In the genomic region with DNA sequence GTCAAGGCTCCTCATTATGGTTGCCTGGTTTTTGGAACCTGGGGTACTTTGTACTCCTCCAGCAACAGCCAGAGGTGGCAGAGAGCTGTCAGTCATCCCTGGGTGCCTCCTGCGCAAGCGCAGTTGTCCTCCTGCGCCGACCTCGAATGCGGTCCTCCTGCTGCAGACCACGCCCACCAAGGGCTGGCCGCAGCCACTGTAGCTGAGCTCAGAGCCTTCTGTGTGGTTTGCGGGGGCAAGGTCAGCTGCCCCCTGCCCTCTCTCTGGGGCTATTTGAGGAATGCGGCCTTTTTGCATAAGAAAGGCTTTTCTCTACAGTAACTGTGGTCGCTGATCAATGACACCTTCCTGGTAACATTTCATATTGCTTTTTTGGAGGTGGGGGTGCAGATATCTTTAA, we compare ENCODE assay signal across 1 cellular context.
TF ChIP-seq lines count a peak whose summit lies in the region.

No MANE protein-coding gene starts in this region.

TF ChIP-seq in endothelial cell of umbilical vein, 7 proteins besides CTCF, POLR2A, EP300 and RAD21:
- TF ChIP-seq MYC (IDR thresholded peaks at IDR 0.05; ENCODE audit: low read depth, low read length) (no peak), GATA2 (IDR thresholded peaks at IDR 0.05; ENCODE audit: insufficient read depth, insufficient read length, low read depth, low read length) (no peak), EZH2 (IDR thresholded peaks at IDR 0.05; ENCODE audit: borderline replicate concordance, low read depth, low read length, severe bottlenecking) (no peak), FOS (IDR thresholded peaks at IDR 0.05; ENCODE audit: borderline replicate concordance, insufficient read depth, low read length) (no peak), JUN (IDR thresholded peaks at IDR 0.05; ENCODE audit: borderline replicate concordance, insufficient read depth, insufficient read length, low read depth) (no peak), POLR2AphosphoS5 (IDR thresholded peaks at IDR 0.05; ENCODE audit: insufficient read depth, low read depth, low read length) (no peak)
- TF ChIP-seq, protein P1, sequence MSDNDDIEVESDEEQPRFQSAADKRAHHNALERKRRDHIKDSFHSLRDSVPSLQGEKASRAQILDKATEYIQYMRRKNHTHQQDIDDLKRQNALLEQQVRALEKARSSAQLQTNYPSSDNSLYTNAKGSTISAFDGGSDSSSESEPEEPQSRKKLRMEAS (IDR thresholded peaks at IDR 0.05; ENCODE audit: insufficient read depth, insufficient read length): no peak
TF ChIP-seq in endothelial cell of umbilical vein: peak in this region for 0.
